ENCODE assay signal across 19 cellular contexts in the genomic region with DNA sequence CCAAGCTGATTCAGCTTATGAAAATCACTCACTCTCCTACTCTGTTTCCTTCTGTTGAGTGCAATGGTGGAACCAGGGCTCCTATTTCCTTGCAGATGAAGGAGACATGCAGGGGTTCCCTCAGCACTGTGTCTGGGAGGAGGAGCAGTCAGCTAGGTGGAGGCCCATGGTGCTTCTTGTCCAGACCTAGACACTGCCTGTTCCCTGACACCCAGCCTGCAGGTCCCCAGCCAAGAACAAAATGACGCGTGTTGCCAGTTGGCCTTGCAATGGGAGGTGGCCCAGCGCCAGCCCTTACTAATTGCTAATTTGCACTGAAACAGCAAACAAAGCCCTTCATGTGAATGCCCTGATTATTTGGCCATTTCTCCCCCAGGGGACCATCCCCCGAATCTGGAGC.
"Had no signal": no experiment of that assay in that cellular context is flagged by ENCODE, and none has a peak within 500 bp of the region (broad histone marks: within the 10 kb centered on the region; RNA-seq: fewer than 3 reads in every experiment).

No MANE protein-coding gene starts in this region.

- H3K4me1 ChIP-seq: gastroesophageal sphincter, left lung, parathyroid adenoma had no signal

- H3K27me3 ChIP-seq: brain microvascular endothelial cell, gastroesophageal sphincter, left lung, tibial nerve had no signal

- H3K4me3 ChIP-seq: gastroesophageal sphincter, left lung, tibial nerve had no signal

- H2AFZ ChIP-seq: parathyroid adenoma had no signal

- H3K36me3 ChIP-seq: brain microvascular endothelial cell, gastroesophageal sphincter, left lung, tibial nerve had no signal

- ATAC-seq: activated CD8-positive, alpha-beta memory T cell treated with anti-CD3 and anti-CD28 coated beads, Interleukin-2, amount 10 ng/mL, durations not matched to agents 7 days and 5 days; activated T-helper 17 cell treated with anti-CD3 and anti-CD28 coated beads, Interleukin-2, amount 50 U/mL, for 72 hours; gastroesophageal sphincter; left lung; naive thymus-derived CD4-positive, alpha-beta T cell; stimulated activated naive B cell treated with anti-CD40 and anti-IgM and Interleukin-4, amounts not matched to agents 10 μg/mL and 1 μg/mL and 100 μg/mL, for 72 hours; WTC11 had no signal

- H3K9ac ChIP-seq: parathyroid adenoma had no signal

- H3K79me2 ChIP-seq: parathyroid adenoma had no signal

- H3K27ac ChIP-seq: brain microvascular endothelial cell, gastroesophageal sphincter, left lung, parathyroid adenoma, tibial nerve had no signal

- DNase-seq: activated CD4-positive, alpha-beta memory T cell treated with anti-CD3 and anti-CD28 coated beads, Interleukin-2, amount 10 ng/mL, durations not matched to agents 7 days and 5 days; activated CD4-positive, alpha-beta T cell treated with anti-CD3 and anti-CD28 coated beads for 4 hours; activated CD8-positive, alpha-beta memory T cell treated with anti-CD3 and anti-CD28 coated beads, Interleukin-2, amount 10 ng/mL, durations not matched to agents 7 days and 5 days; activated naive CD4-positive, alpha-beta T cell; activated naive CD8-positive, alpha-beta T cell treated with anti-CD3 and anti-CD28 coated beads, Interleukin-2, amount 10 ng/mL, durations not matched to agents 7 days and 5 days; brain microvascular endothelial cell; cortex of kidney; effector CD4-positive, alpha-beta T cell; kidney; naive thymus-derived CD4-positive, alpha-beta T cell; retina; stimulated activated naive B cell treated with anti-CD40 and anti-IgM and Interleukin-4, amounts not matched to agents 10 μg/mL and 1 μg/mL and 100 μg/mL, for 72 hours; SW 1271 had no signal
